In the genomic region with DNA sequence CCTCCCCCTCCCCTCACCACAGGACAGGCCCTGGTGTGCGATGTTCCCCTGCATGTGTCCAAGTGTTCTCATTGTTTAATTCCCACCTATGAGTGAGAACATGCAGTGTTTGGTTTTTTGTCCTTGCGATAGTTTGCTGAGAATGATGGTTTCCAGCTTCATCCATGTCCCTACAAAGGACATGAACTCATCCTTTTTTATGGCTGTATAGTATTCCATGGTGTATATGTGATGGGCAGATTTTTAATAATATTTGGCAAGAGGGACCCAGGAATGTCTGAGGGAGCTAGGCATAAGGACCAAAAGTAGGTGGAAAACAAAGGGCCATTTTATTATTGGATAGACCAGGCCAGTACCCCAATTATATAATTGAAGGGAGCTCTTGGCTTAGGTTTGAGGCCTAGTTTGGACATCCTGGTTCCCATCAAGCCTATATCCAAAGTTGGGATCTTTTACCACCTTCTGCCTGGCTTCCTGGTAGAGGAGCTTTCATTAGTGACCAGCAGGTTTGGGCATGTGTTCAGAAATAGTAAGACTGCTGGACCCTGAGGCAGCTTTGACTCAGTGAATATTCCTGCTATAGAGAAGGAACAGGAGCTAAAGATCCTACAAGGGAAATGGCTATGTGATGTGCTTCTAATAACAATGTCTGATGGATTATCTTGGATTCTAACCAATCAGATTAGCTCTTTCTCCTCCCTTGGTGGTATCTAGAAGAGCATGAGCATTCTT, we compare ENCODE assay signal across 10 cellular contexts.
"Had no signal": no experiment of that assay in that cellular context is flagged by ENCODE, and none has a peak within 500 bp of the region (broad histone marks: within the 10 kb centered on the region; RNA-seq: fewer than 3 reads in every experiment).

No MANE protein-coding gene starts in this region.

- H3K4me2 ChIP-seq: GM23338 had no signal

- H3K4me3 ChIP-seq: GM23338 had no signal

- H3K4me1 Mint-ChIP-seq: GM23338, H9 had no signal

- ATAC-seq: GM23338, HepG2 had no signal

- H3K4me3 Mint-ChIP-seq: GM23338, H9, HFFc6, IgD-negative memory B cell had no signal

- H3K27ac ChIP-seq: HL-60 had no signal

- H2AFZ ChIP-seq: GM23338 had no signal

- DNase-seq: H9, HCEC 1CT, HFFc6, KG1 had no signal

- H3K27ac Mint-ChIP-seq: GM23338, H9, HFFc6, IgD-negative memory B cell had no signal

- FAIRE-seq: H1, H54, HepG2 had no signal

- H3K9me3 Mint-ChIP-seq: HFFc6 had no signal
